Comparison of ENCODE assay signal across 29 cellular contexts in genomic region chr6:25427549-25427948, GRCh38.
"Had no signal": no experiment of that assay in that cellular context is flagged by ENCODE, and none has a peak within 500 bp of the region (broad histone marks: within the 10 kb centered on the region; RNA-seq: fewer than 3 reads in every experiment).

No MANE protein-coding gene starts in this region.

- ATAC-seq: effector memory CD8-positive, alpha-beta T cell; left colon; lower lobe of right lung; naive thymus-derived CD8-positive, alpha-beta T cell; sciatic nerve; stimulated activated naive CD8-positive, alpha-beta T cell treated with anti-CD3 and anti-CD28 coated beads, Interleukin-15, amount 100 ng/mL, for 72 hours; upper lobe of right lung had no signal

- H3K27ac ChIP-seq: esophagus squamous epithelium, left ventricle myocardium inferior, lower lobe of right lung, prostate gland, right atrium auricular region, suprapubic skin, transverse colon, upper lobe of right lung, uterus had no signal

- H3K27me3 ChIP-seq: esophagus squamous epithelium, right atrium auricular region, suprapubic skin, transverse colon, upper lobe of right lung, uterus had no signal

- H3K36me3 ChIP-seq: esophagus squamous epithelium, left ventricle myocardium inferior, lower lobe of right lung, prostate gland, right atrium auricular region, suprapubic skin, transverse colon, upper lobe of right lung, uterus had no signal

- FAIRE-seq: endometrium, frontal cortex had no signal

- H3K4me2 ChIP-seq: smooth muscle cell had no signal

- DNase-seq: effector memory CD8-positive, alpha-beta T cell; erythroblast; esophagus squamous epithelium; hypothalamus; immature natural killer cell; islet precursor cell; kidney glomerular epithelial cell; left colon; left ventricle myocardium inferior; lower lobe of right lung; naive thymus-derived CD8-positive, alpha-beta T cell; nephron progenitor cell; nucleus accumbens; stimulated activated CD4-positive, alpha-beta T cell treated with anti-CD3 and anti-CD28 coated beads, Interleukin-12 subunit alpha, Interleukin-12 subunit beta, amount 100 ng/mL, for 4 hours; stimulated activated CD4-positive, alpha-beta T cell treated with anti-CD3 and anti-CD28 coated beads, Interleukin-1b, Interleukin-23, amount 100 ng/mL, for 48 hours; stimulated activated CD4-positive, alpha-beta T cell treated with anti-CD3 and anti-CD28 coated beads, Interleukin-4, amount 100 ng/mL, for 1 hour; stimulated activated CD8-positive, alpha-beta memory T cell treated with anti-CD3 and anti-CD28 coated beads, Interleukin-4, amount 100 ng/mL, for 48 hours; stimulated activated naive CD4-positive, alpha-beta T cell; stimulated activated naive CD8-positive, alpha-beta T cell treated with anti-CD3 and anti-CD28 coated beads, Interleukin-15, amount 100 ng/mL, for 72 hours; transverse colon; upper lobe of right lung; uterus had no signal

- H3K4me3 ChIP-seq: esophagus squamous epithelium, left ventricle myocardium inferior, lower lobe of right lung, prostate gland, right atrium auricular region, smooth muscle cell, suprapubic skin, transverse colon, upper lobe of right lung, uterus had no signal

- H3K9me3 ChIP-seq: esophagus squamous epithelium, left ventricle myocardium inferior, lower lobe of right lung, prostate gland, right atrium auricular region, suprapubic skin, transverse colon, upper lobe of right lung, uterus had no signal
